ENCODE assay signal across 21 cellular contexts in the genomic region with DNA sequence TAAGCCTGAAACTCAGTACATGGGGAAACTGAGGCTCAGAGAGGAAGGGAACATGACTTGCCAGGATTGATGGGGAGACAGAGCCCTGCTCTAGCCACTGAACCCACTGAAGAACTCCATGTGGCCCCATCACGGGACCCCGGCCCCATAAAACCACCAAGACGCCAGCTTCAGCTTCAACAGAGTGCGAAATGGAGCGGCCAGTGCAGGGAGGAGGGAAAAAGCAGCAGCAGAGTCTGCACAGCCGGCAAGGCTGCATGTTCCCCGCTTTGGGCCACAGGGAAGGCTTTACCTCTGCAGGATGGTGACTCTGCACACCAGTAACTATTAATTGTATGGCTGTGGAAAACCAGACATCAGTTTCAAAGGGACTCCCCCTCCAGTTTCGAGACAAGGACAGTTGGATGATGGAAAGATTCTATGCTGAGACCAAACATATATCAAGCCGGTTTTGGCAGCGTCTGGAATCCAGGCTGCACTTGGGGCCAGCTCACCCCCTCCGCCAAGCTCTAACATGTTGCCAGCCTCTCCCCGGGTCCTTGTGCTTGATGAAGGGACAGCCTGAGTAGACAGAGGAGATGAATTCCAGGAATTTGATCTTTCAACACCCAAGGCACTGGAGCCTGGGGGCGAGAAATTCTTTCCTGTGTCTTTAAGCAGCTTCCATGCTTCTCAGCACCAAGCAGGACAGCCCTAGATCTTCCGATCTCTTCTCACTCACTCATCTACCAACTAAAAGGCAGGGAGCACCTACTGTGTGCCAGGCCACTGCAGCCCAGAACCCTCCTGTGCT. TPM values are rescaled to one million over a fixed set of nuclear protein-coding genes. Genes with fewer than 3 reads are reported as not detected.
DNase-seq lines count a peak whose midpoint lies in the region; ATAC-seq and TF ChIP-seq lines count a peak whose summit lies in the region.
"Had no signal": no experiment of that assay in that cellular context is flagged by ENCODE, and none has a peak within 500 bp of the region (broad histone marks: within the 10 kb centered on the region; RNA-seq: fewer than 3 reads in every experiment).

No MANE protein-coding gene starts in this region.

- H3K9me3 ChIP-seq in heart left ventricle (no peaks in the 10 kb centered on the region), suprapubic skin (no peaks in the 10 kb centered on the region)
- H3K9me3 ChIP-seq: adrenal gland, left lung had no signal

- no peak for TF ChIP-seq EP300 in suprapubic skin (IDR thresholded peaks at IDR 0.05)

- intact Hi-C loops in Right ventricle myocardium inferior (cut with DNase I) (loop anchor here (10.0 kb wide), 1 partner anchor 87 kb away; no protein-coding TSS in a partner anchor), heart left ventricle (cut with DNase I) (loop anchor here in 1 of 10 donors (10.0 kb wide), 1 partner anchor 87 kb away; no protein-coding TSS in a partner anchor)

- no peak for TF ChIP-seq POLR2A in heart left ventricle (IDR thresholded peaks at IDR 0.05)
- no peak for TF ChIP-seq POLR2A in suprapubic skin (IDR thresholded peaks at IDR 0.05)

- H3K36me3 ChIP-seq in heart left ventricle (no peaks in the 10 kb centered on the region), suprapubic skin (no peaks in the 10 kb centered on the region)
- H3K36me3 ChIP-seq: adrenal gland, left lung had no signal

- peaks cover 0 to 33% (median 5%) of the 10 kb centered on the region in 9 donors for H3K27me3 ChIP-seq in heart left ventricle
- H3K27me3 ChIP-seq in suprapubic skin: peaks cover 45% of the 10 kb centered on the region
- H3K27me3 ChIP-seq: adrenal gland had no signal

- in situ Hi-C loops in KBM-7 (cut with MboI; ENCODE audit: low pct_unique_long_range_greater_than_20kb, low sequenced_read_pairs): no loop called here

- TF ChIP-seq CTCF in heart left ventricle (IDR thresholded peaks at IDR 0.05) (no peak), suprapubic skin (IDR thresholded peaks at IDR 0.05) (no peak)

- H3K4me3 ChIP-seq in heart left ventricle (no peak overlapping the region), suprapubic skin (no peak overlapping the region)
- H3K4me3 ChIP-seq: adrenal gland, left lung had no signal

- H3K4me1 ChIP-seq in heart left ventricle (peaks cover 0 to 3% (median 0%) of the 10 kb centered on the region in 12 donors), suprapubic skin (no peaks in the 10 kb centered on the region)
- H3K4me1 ChIP-seq: adrenal gland, left lung had no signal

- WGBS in heart left ventricle, 4 donors: 16 to 33% (median 29%) methylated on average over 7 to 14 of the region's 14 CpGs
- 27% methylated on average over 14 of the region's 14 CpGs for WGBS in suprapubic skin

- H3K27ac ChIP-seq in heart left ventricle (no peak overlapping the region), suprapubic skin (no peak overlapping the region)
- H3K27ac ChIP-seq: adrenal gland, left lung had no signal

- peak; percentile 52 for ATAC-seq in Right ventricle myocardium inferior
- ATAC-seq in heart left ventricle: no peak
- ATAC-seq in SK-N-SH treated with all-trans-retinoic acid at 6 μM for 48 hours: peak; percentile 29; the same call in 1 of the 3 replicates
- ATAC-seq: activated CD8-positive, alpha-beta T cell treated with anti-CD3 and anti-CD28 coated beads, Interleukin-2, amount 10 ng/mL, durations not matched to agents 7 days and 5 days; left lung had no signal

- DNase-seq in Right ventricle myocardium inferior (ENCODE audit: missing footprints) (no peak), heart left ventricle (no peak), kidney glomerular epithelial cell (lab: John Stamatoyannopoulos, UW) (peak; percentile 1), suprapubic skin (ENCODE audit: low spot score in 2 of 2) (peak; percentile 21 to 31), NCI-H1930 (lab: John Stamatoyannopoulos, UW) (no peak), KBM-7 (no peak), retina (no peak)
- DNase-seq: ACHN; activated B cell treated with CpG ODN at 0.5 μM for 24 hours; activated CD8-positive, alpha-beta T cell treated with anti-CD3 and anti-CD28 coated beads, Interleukin-2, amount 10 ng/mL, durations not matched to agents 7 days and 5 days; CD4-positive, alpha-beta T cell; DND-41; effector memory CD4-positive, alpha-beta T cell; left lung; MM.1S; NCI-H1694; SIG-M5; T-helper 2 cell had no signal

TF ChIP-seq in SK-N-SH treated with all-trans-retinoic acid at 6 μM for 48 hours, 23 proteins besides CTCF, POLR2A, EP300 and RAD21 (continues in another document):
- TF ChIP-seq ESRRG (CRISPR knock-in tag; IDR thresholded peaks at IDR 0.05): no peak
- no peak for TF ChIP-seq TSHZ2 (CRISPR knock-in tag; IDR thresholded peaks at IDR 0.05)
- TF ChIP-seq CSRNP3 (CRISPR knock-in tag; IDR thresholded peaks at IDR 0.05): no peak
- no peak for TF ChIP-seq PPARA (CRISPR knock-in tag; IDR thresholded peaks at IDR 0.05; ENCODE audit: borderline replicate concordance)
- TF ChIP-seq TCF4 (CRISPR knock-in tag; IDR thresholded peaks at IDR 0.05; ENCODE audit: borderline replicate concordance): no peak
- TF ChIP-seq SNAI2 (CRISPR knock-in tag; IDR thresholded peaks at IDR 0.05): no peak
- TF ChIP-seq ZFP30 (CRISPR knock-in tag; IDR thresholded peaks at IDR 0.05): no peak
- no peak for TF ChIP-seq BACH2 (CRISPR knock-in tag; IDR thresholded peaks at IDR 0.05; ENCODE audit: borderline replicate concordance)
- TF ChIP-seq ZC3H10 (CRISPR knock-in tag; IDR thresholded peaks at IDR 0.05): no peak
- TF ChIP-seq POU6F1 (CRISPR knock-in tag; IDR thresholded peaks at IDR 0.05; ENCODE audit: borderline replicate concordance, low read depth): no peak
- TF ChIP-seq ZNF70 (CRISPR knock-in tag; IDR thresholded peaks at IDR 0.05): no peak
- TF ChIP-seq GLIS3 (CRISPR knock-in tag; IDR thresholded peaks at IDR 0.05): no peak
- TF ChIP-seq CSDC2 (CRISPR knock-in tag; IDR thresholded peaks at IDR 0.05): no peak
- TF ChIP-seq ISL1 (CRISPR knock-in tag; IDR thresholded peaks at IDR 0.05): no peak
- no peak for TF ChIP-seq TOX (CRISPR knock-in tag; IDR thresholded peaks at IDR 0.05; ENCODE audit: borderline replicate concordance)
- TF ChIP-seq ZFP3 (CRISPR knock-in tag; IDR thresholded peaks at IDR 0.05): no peak

RNA-seq across cellular contexts. Expression of gene BCL11B, which starts 55.7 kb away (rescaled TPM):
- total RNA-seq in Right ventricle myocardium inferior (0.14 TPM), heart left ventricle (1 to 10 TPM in 1 of 9 donors, under 1 TPM in 5, not detected in 3; 0.05 to 2.1 (median 0.21) TPM), suprapubic skin (10 to 100 TPM; 35.9 to 53.8 (median 47.5) TPM)
- under 1 TPM; 0.04 TPM for polyA plus RNA-seq in heart left ventricle
- total RNA-seq: HepG2 had no signal
- polyA plus RNA-seq: HepG2 had no signal

Comparison
In these comparisons a context has a peak if more than half of its experiments do, and no peak if none do; other contexts are left out.
1. ATAC-seq: peak in Right ventricle myocardium inferior (single experiment) and SK-N-SH treated with all-trans-retinoic acid at 6 μM for 48 hours (single experiment); none in heart left ventricle (0 of 4).
2. DNase-seq: peak in kidney glomerular epithelial cell (single experiment) and suprapubic skin (2 of 2); none in Right ventricle myocardium inferior (single experiment), heart left ventricle (0 of 5), NCI-H1930 (0 of 2), KBM-7 (single experiment) and retina (single experiment).
3. RNA of gene BCL11B, which starts 55.7 kb away (total RNA-seq): 35.9 to 53.8 TPM in suprapubic skin; 0.14 TPM in Right ventricle myocardium inferior (single experiment) and 0.05 to 2.1 TPM in heart left ventricle; every median in the first group is over 10 times any median in the second.